8 cellular contexts compared by ENCODE assay signal in the genomic region with DNA sequence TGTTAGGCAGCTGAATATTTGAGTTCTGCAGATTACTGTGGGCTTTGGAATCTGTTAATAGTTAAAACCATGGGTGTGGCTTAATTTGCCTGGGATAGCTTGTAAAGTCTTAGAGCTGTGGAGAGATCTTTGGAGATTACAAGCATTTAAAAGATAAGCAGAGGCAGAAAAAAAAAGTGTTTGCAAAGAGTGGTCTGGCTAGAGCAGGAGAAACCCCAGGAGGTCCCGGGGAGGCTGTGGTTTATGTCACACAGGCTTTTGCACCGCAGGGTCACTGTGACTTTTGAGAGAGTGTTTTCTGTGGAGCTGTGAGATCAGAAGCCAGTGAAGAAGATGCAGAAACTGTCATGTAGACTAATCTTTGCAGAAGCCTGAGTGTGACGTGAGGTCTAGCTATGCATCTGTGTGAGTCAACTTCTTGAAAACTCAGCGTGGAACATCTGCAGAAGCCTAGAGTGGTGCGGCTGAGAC. TPM values are rescaled to one million over a fixed set of nuclear protein-coding genes. Genes with fewer than 3 reads are reported as not detected.
DNase-seq lines count a peak whose midpoint lies in the region; ATAC-seq and TF ChIP-seq lines count a peak whose summit lies in the region.

No MANE protein-coding gene starts in this region.

- ATAC-seq in CD8-positive, alpha-beta T cell = peak; percentile 64
- ATAC-seq in HG02973 (IDR thresholded peaks at IDR 0.05; ENCODE audit: unreplicated experiment) (peak; percentile 31), GM18858 (IDR thresholded peaks at IDR 0.05; ENCODE audit: unreplicated experiment) (no peak), GM21360 (IDR thresholded peaks at IDR 0.05; ENCODE audit: unreplicated experiment) (no peak)

- H3K9me3 Mint-ChIP-seq in CD8-positive, alpha-beta T cell = no peaks in the 10 kb centered on the region
- no peaks in the 10 kb centered on the region for H3K9me3 Mint-ChIP-seq in activated T-helper 2 cell treated with anti-CD3 and anti-CD28 coated beads, Interferon-gamma antibody, Interleukin-2, Interleukin-4, amounts not matched to agents 10 μg/mL and 5 μg/mL and 100 μg/mL, durations not matched to agents 14 hours and 24 hours and 36 hours
- H3K9me3 Mint-ChIP-seq in osteocyte (ENCODE audit: unreplicated experiment) (no peaks in the 10 kb centered on the region), CD14-positive monocyte (peaks cover 0 to 16% (median 4%) of the 10 kb centered on the region in 7 donors)

- peaks cover 20% of the 10 kb centered on the region for H3K4me1 ChIP-seq in CD8-positive, alpha-beta T cell (ENCODE audit: insufficient read depth, low read length)

- CTCF ChIA-PET in CD8-positive, alpha-beta T cell (lab: Charles Lee) = no interaction called here

- H3K36me3 Mint-ChIP-seq in CD8-positive, alpha-beta T cell = no peaks in the 10 kb centered on the region
- peaks cover 15% of the 10 kb centered on the region for H3K36me3 Mint-ChIP-seq in activated T-helper 2 cell treated with anti-CD3 and anti-CD28 coated beads, Interferon-gamma antibody, Interleukin-2, Interleukin-4, amounts not matched to agents 10 μg/mL and 5 μg/mL and 100 μg/mL, durations not matched to agents 14 hours and 24 hours and 36 hours (ENCODE audit: low read depth)
- H3K36me3 Mint-ChIP-seq in osteocyte (ENCODE audit: unreplicated experiment) = peaks cover 13% of the 10 kb centered on the region
- peaks cover 6 to 31% of the 10 kb centered on the region in 2 donors for H3K36me3 Mint-ChIP-seq in CD14-positive monocyte

- no peak for TF ChIP-seq CTCF in CD8-positive, alpha-beta T cell (IDR thresholded peaks at IDR 0.05)
- no peak for TF ChIP-seq CTCF in osteocyte (IDR thresholded peaks at IDR 0.05)
- TF ChIP-seq CTCF in GM10266 (IDR thresholded peaks at IDR 0.05; ENCODE audit: control insufficient read depth, insufficient read depth, low read depth, missing control alignments) = no peak
- no peak for TF ChIP-seq CTCF in CD14-positive monocyte (IDR thresholded peaks at IDR 0.05)

- intact Hi-C loops in CD8-positive, alpha-beta T cell (cut with DNase I, micrococcal nuclease) = loop anchor here in 1 of 2 experiments (5.0 kb wide), 1 partner anchor 47 kb away; a partner anchor contains a TSS
- intact Hi-C loops in activated T-helper 2 cell treated with anti-CD3 and anti-CD28 coated beads, Interferon-gamma antibody, Interleukin-2, Interleukin-4, amounts not matched to agents 10 μg/mL and 5 μg/mL and 100 μg/mL, durations not matched to agents 14 hours and 24 hours and 36 hours (cut with micrococcal nuclease) = loop anchor here (1.0 to 5.0 kb wide), 4 partner anchors 30 to 222 kb away; no protein-coding TSS in a partner anchor
- intact Hi-C loops in CD14-positive monocyte (cut with micrococcal nuclease) = no loop called here

- H3K4me3 Mint-ChIP-seq in CD8-positive, alpha-beta T cell = no peak overlapping the region
- H3K4me3 Mint-ChIP-seq in activated T-helper 2 cell treated with anti-CD3 and anti-CD28 coated beads, Interferon-gamma antibody, Interleukin-2, Interleukin-4, amounts not matched to agents 10 μg/mL and 5 μg/mL and 100 μg/mL, durations not matched to agents 14 hours and 24 hours and 36 hours (ENCODE audit: low read depth) = peak overlapping the region; percentile 1
- H3K4me3 Mint-ChIP-seq in osteocyte (ENCODE audit: unreplicated experiment) (no peak overlapping the region), CD14-positive monocyte (peak overlapping the region in 1 of 2 donors; percentile 68)

- H3K4me1 Mint-ChIP-seq in CD8-positive, alpha-beta T cell (ENCODE audit: low read depth) = peaks cover 51% of the 10 kb centered on the region
- H3K4me1 Mint-ChIP-seq in activated T-helper 2 cell treated with anti-CD3 and anti-CD28 coated beads, Interferon-gamma antibody, Interleukin-2, Interleukin-4, amounts not matched to agents 10 μg/mL and 5 μg/mL and 100 μg/mL, durations not matched to agents 14 hours and 24 hours and 36 hours (ENCODE audit: low read depth) = peaks cover 99% of the 10 kb centered on the region
- H3K4me1 Mint-ChIP-seq in osteocyte (ENCODE audit: unreplicated experiment) (peaks cover 71% of the 10 kb centered on the region), CD14-positive monocyte (peaks cover 67% of the 10 kb centered on the region)

- H3K27me3 ChIP-seq in CD8-positive, alpha-beta T cell (ENCODE audit: insufficient read depth, low read length) = no peaks in the 10 kb centered on the region

- H3K9me3 ChIP-seq in CD8-positive, alpha-beta T cell (ENCODE audit: low read length) = no peaks in the 10 kb centered on the region

- peak overlapping the region; percentile 32 for H3K27ac Mint-ChIP-seq in CD8-positive, alpha-beta T cell
- H3K27ac Mint-ChIP-seq in activated T-helper 2 cell treated with anti-CD3 and anti-CD28 coated beads, Interferon-gamma antibody, Interleukin-2, Interleukin-4, amounts not matched to agents 10 μg/mL and 5 μg/mL and 100 μg/mL, durations not matched to agents 14 hours and 24 hours and 36 hours = peak overlapping the region; percentile 70
- peak overlapping the region; percentile 9 for H3K27ac Mint-ChIP-seq in osteocyte (ENCODE audit: unreplicated experiment)
- H3K27ac Mint-ChIP-seq in CD14-positive monocyte = no peak overlapping the region

- no peak overlapping the region for H3K27ac ChIP-seq in CD8-positive, alpha-beta T cell (ENCODE audit: low read depth, low read length)

- no peak overlapping the region for H3K4me3 ChIP-seq in CD8-positive, alpha-beta T cell (ENCODE audit: low read depth, low read length)

- no peaks in the 10 kb centered on the region for H3K27me3 Mint-ChIP-seq in CD8-positive, alpha-beta T cell (ENCODE audit: low read depth)
- H3K27me3 Mint-ChIP-seq in activated T-helper 2 cell treated with anti-CD3 and anti-CD28 coated beads, Interferon-gamma antibody, Interleukin-2, Interleukin-4, amounts not matched to agents 10 μg/mL and 5 μg/mL and 100 μg/mL, durations not matched to agents 14 hours and 24 hours and 36 hours (ENCODE audit: low read depth) = no peaks in the 10 kb centered on the region
- no peaks in the 10 kb centered on the region for H3K27me3 Mint-ChIP-seq in osteocyte (ENCODE audit: unreplicated experiment)
- peaks cover 83 to 99% (median 96%) of the 10 kb centered on the region in 3 donors for H3K27me3 Mint-ChIP-seq in CD14-positive monocyte (ENCODE audit: low read depth in 3 of 3)

- no peaks in the 10 kb centered on the region for H3K36me3 ChIP-seq in CD8-positive, alpha-beta T cell (ENCODE audit: insufficient read depth, low read length)

- POLR2A ChIA-PET in CD8-positive, alpha-beta T cell (lab: Charles Lee) = interaction anchor here (1.0 kb wide), 1 partner anchor 10 kb away, joined by 3 read pairs; no protein-coding TSS in a partner anchor

- peak in 6 of 7 experiments; percentile 21 to 58 (median 46) for DNase-seq in CD8-positive, alpha-beta T cell
- DNase-seq in activated T-helper 2 cell treated with anti-CD3 and anti-CD28 coated beads, Interferon-gamma antibody, Interleukin-2, Interleukin-4, amounts not matched to agents 10 μg/mL and 5 μg/mL and 100 μg/mL, durations not matched to agents 14 hours and 24 hours and 36 hours (ENCODE audit: low spot score) = peak; percentile 67
- DNase-seq in osteocyte (ENCODE audit: extremely low spot score, unreplicated experiment) (no peak), GM10266 (ENCODE audit: extremely low spot score) (no peak), CD14-positive monocyte (ENCODE audit: low spot score) (no peak)

RNA-seq across cellular contexts. Expression of a gene that starts 49.0 kb away (rescaled TPM):
- 1 to 10 TPM in 1 of 2 experiments, under 1 TPM in 1; 0.90 to 2.1 TPM for total RNA-seq in CD8-positive, alpha-beta T cell
- total RNA-seq in activated T-helper 2 cell treated with anti-CD3 and anti-CD28 coated beads, Interferon-gamma antibody, Interleukin-2, Interleukin-4, amounts not matched to agents 10 μg/mL and 5 μg/mL and 100 μg/mL, durations not matched to agents 14 hours and 24 hours and 36 hours = 27.3 and 27.4 TPM in 2 replicates
- 69.3 and 80.0 TPM in 2 replicates for total RNA-seq in osteocyte
- polyA plus RNA-seq in CD14-positive monocyte = under 1 TPM in 1 of 2 donors, not detected in 1; 0.01 TPM

Comparison
In these comparisons a context has a peak if more than half of its experiments do, and no peak if none do; other contexts are left out.
1. ATAC-seq: peak in CD8-positive, alpha-beta T cell (single experiment) and HG02973 (single experiment); none in GM18858 (single experiment) and GM21360 (single experiment).
2. DNase-seq: peak in CD8-positive, alpha-beta T cell (6 of 7) and activated T-helper 2 cell treated with anti-CD3 and anti-CD28 coated beads, Interferon-gamma antibody, Interleukin-2, Interleukin-4, amounts not matched to agents 10 μg/mL and 5 μg/mL and 100 μg/mL, durations not matched to agents 14 hours and 24 hours and 36 hours (single experiment); none in osteocyte (single experiment), GM10266 (single experiment) and CD14-positive monocyte (single experiment).
3. H3K27ac Mint-ChIP-seq: peak in CD8-positive, alpha-beta T cell (single experiment), activated T-helper 2 cell treated with anti-CD3 and anti-CD28 coated beads, Interferon-gamma antibody, Interleukin-2, Interleukin-4, amounts not matched to agents 10 μg/mL and 5 μg/mL and 100 μg/mL, durations not matched to agents 14 hours and 24 hours and 36 hours (single experiment) and osteocyte (single experiment); none in CD14-positive monocyte (0 of 7).